In the genomic region with DNA sequence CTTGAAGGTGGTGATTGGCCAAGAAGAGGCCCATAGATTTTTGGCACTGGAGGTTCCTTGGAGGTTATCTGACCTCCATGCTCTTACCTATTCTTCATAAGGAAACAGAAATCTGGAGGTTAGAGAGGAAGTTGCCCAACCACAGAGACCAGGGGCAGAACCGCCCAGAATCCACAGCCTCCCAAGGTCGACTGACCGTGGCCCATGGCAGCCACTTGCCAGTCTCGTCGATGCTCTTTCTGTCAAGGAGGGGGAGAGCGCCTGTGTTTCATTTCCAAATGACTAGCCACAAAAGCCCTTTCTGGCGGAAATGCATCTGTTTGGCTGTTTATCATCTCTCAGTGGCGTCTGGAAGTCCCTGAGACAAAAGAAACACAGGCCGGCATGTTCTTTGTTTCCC, we compare ENCODE assay signal across 11 cellular contexts. TPM values are rescaled to one million over a fixed set of nuclear protein-coding genes. Genes with fewer than 3 reads are reported as not detected.
DNase-seq lines count a peak whose midpoint lies in the region; ATAC-seq and TF ChIP-seq lines count a peak whose summit lies in the region.
"Had no signal": no experiment of that assay in that cellular context is flagged by ENCODE, and none has a peak within 500 bp of the region (broad histone marks: within the 10 kb centered on the region; RNA-seq: fewer than 3 reads in every experiment).

No MANE protein-coding gene starts in this region.

- no peak overlapping the region for H3K9ac ChIP-seq in neuronal stem cell (ENCODE audit: low read depth, low read length, poor library complexity)

- no peak for TF ChIP-seq EP300 in transverse colon (IDR thresholded peaks at IDR 0.05; ENCODE audit: low read depth)

- H3K4me2 ChIP-seq in neuronal stem cell (ENCODE audit: insufficient read depth, low read length, poor library complexity, severe bottlenecking), result no peak overlapping the region

- H2BK15ac ChIP-seq in neuronal stem cell (ENCODE audit: low read length), result no peak overlapping the region

- H3K36me3 ChIP-seq in neuronal stem cell (replicated peaks in 1 of 2; ENCODE audit: control insufficient read depth in 2 of 2, insufficient read depth in 2 of 2, low read length in 2 of 2), result no peaks in the 10 kb centered on the region
- H3K36me3 ChIP-seq in SJCRH30, result no peaks in the 10 kb centered on the region
- H3K36me3 ChIP-seq in transverse colon, result no peaks in the 10 kb centered on the region

- H3K79me1 ChIP-seq in neuronal stem cell (ENCODE audit: low read depth, low read length), result no peaks in the 10 kb centered on the region

- no peak overlapping the region for H2BK120ac ChIP-seq in neuronal stem cell (ENCODE audit: low read depth, low read length)

- peaks cover 3 to 60% (median 25%) of the 10 kb centered on the region in 3 experiments for H3K27me3 ChIP-seq in neuronal stem cell (ENCODE audit: control insufficient read depth in 3 of 3, insufficient read depth in 3 of 3, low read depth in 1 of 3, low read length in 3 of 3)
- peaks cover 10% of the 10 kb centered on the region for H3K27me3 ChIP-seq in SJCRH30
- peaks cover 21% of the 10 kb centered on the region for H3K27me3 ChIP-seq in transverse colon

- H3K18ac ChIP-seq in neuronal stem cell (ENCODE audit: low read length), result no peak overlapping the region

- no peak for TF ChIP-seq POLR2A in NB4 (IDR thresholded peaks at IDR 0.05; ENCODE audit: extremely low read depth, insufficient read length)
- TF ChIP-seq POLR2A in transverse colon (IDR thresholded peaks at IDR 0.05), result no peak

- no peak overlapping the region for H3K27ac ChIP-seq in neuronal stem cell (replicated peaks; ENCODE audit: low read length)
- H3K27ac ChIP-seq in SJCRH30, result no peak overlapping the region
- no peak overlapping the region for H3K27ac ChIP-seq in transverse colon

- H3K14ac ChIP-seq in neuronal stem cell (ENCODE audit: low read length), result no peak overlapping the region

- H3K4me1 ChIP-seq in neuronal stem cell (ENCODE audit: control insufficient read depth in 2 of 2, insufficient read depth in 1 of 2, low read depth in 1 of 2, low read length in 2 of 2) (peaks cover 0 to 3% of the 10 kb centered on the region in 2 donors), SJCRH30 (no peaks in the 10 kb centered on the region), transverse colon (peaks cover 0 to 8% (median 0%) of the 10 kb centered on the region in 4 donors)

- no peak overlapping the region for H2AK5ac ChIP-seq in neuronal stem cell (ENCODE audit: low read depth, low read length)

- no peak overlapping the region for H4K91ac ChIP-seq in neuronal stem cell (ENCODE audit: low read depth, low read length, poor library complexity)

- H2BK12ac ChIP-seq in neuronal stem cell (ENCODE audit: low read length), result no peak overlapping the region

- H3K4me3 ChIP-seq in NB4 (ENCODE audit: low read depth, low read length) (no peak overlapping the region), neuronal stem cell (ENCODE audit: low read length in 2 of 2) (no peak overlapping the region), SJCRH30 (no peak overlapping the region), transverse colon (no peak overlapping the region)

- H3K4ac ChIP-seq in neuronal stem cell (ENCODE audit: low read length), result no peak overlapping the region

- no peak overlapping the region for H3K23ac ChIP-seq in neuronal stem cell (ENCODE audit: low read depth, low read length, poor library complexity)

- in situ Hi-C loops in transverse colon (cut with MboI; ENCODE audit: low pct_ligation_motif_present in 1 of 4, low pct_unique_long_range_greater_than_20kb in 1 of 4, low sequenced_read_pairs in 3 of 4), result loop anchor here in 2 of 4 donors (25.0 kb wide), 1 partner anchor 702 kb away; the partner anchor contains the start of gene CCDC201 (in 2 of the 2)

- TF ChIP-seq CTCF in NB4 (IDR thresholded peaks at IDR 0.05; ENCODE audit: low read depth, low read length) (no peak), transverse colon (IDR thresholded peaks at IDR 0.05) (no peak)

- H2AFZ ChIP-seq in neuronal stem cell (ENCODE audit: low read length), result peak overlapping the region; percentile 51

- H4K8ac ChIP-seq in neuronal stem cell (ENCODE audit: low read depth, low read length), result no peak overlapping the region

- H2BK5ac ChIP-seq in neuronal stem cell (ENCODE audit: low read length), result no peak overlapping the region

- intact Hi-C loops in transverse colon (cut with DNase I; ENCODE audit: low total_unique reads), result loop anchor here (5.0 kb wide), 1 partner anchor 97 kb away; no protein-coding TSS in a partner anchor

- DNase-seq in NB4 (ENCODE audit: low read depth) (peak; percentile 28), neuronal stem cell (ENCODE audit: low spot score) (no peak), SJCRH30 (no peak), transverse colon (no peak), NCI-H526 treated with DMSO at 0.1 percent for 48 hours (lab: John Stamatoyannopoulos, UW) (no peak)
- DNase-seq: activated B cell treated with CpG ODN at 0.5 μM for 24 hours, activated gamma-delta T cell, RPMI8226, trophoblast cell had no signal

- H3K9me3 ChIP-seq in neuronal stem cell (replicated peaks in 1 of 2; ENCODE audit: control insufficient read depth in 2 of 2, insufficient read depth in 1 of 2, low read depth in 1 of 2, low read length in 2 of 2), result peaks cover 0 to 4% of the 10 kb centered on the region in 2 donors
- no peaks in the 10 kb centered on the region for H3K9me3 ChIP-seq in SJCRH30 (replicated peaks)
- no peaks in the 10 kb centered on the region for H3K9me3 ChIP-seq in transverse colon

- WGBS in neuronal stem cell (ENCODE audit: extremely low coverage in 2 of 2, insufficient read length in 2 of 2, insufficient replicate concordance in 1 of 2), 2 donors, result no CpG with 5 or more reads among the region's 9 CpGs
- WGBS in transverse colon (ENCODE audit: low coverage in 1 of 2), 2 donors, result 53% methylated on average over 9 of the region's 9 CpGs; no CpG with 5 or more reads in 1 of the 2 donors

- peak; percentile 72 for ATAC-seq in GM18511 (IDR thresholded peaks at IDR 0.05; ENCODE audit: unreplicated experiment)
- ATAC-seq in GM21423 (IDR thresholded peaks at IDR 0.05; ENCODE audit: unreplicated experiment), result peak; percentile 56

RNA-seq across cellular contexts. Expression of gene RAMP3, which starts 2.8 kb away (rescaled TPM):
- 0.15 TPM for polyA plus RNA-seq in neuronal stem cell (2013, experiment 1 of 2)
- polyA plus RNA-seq in neuronal stem cell (2013, experiment 2 of 2), result 0.18 TPM
- not detected in 2 replicates for total RNA-seq in SJCRH30 (2014; rRNA removed; shearing (Covaris generic))
- total RNA-seq in transverse colon, result 10 to 100 TPM in 3 of 4 donors, 1 to 10 TPM in 1; 6.4 to 25.1 (median 15.2) TPM
- total RNA-seq: activated B cell treated with CpG ODN at 0.5 μM for 24 hours had no signal

RNA-seq across cellular contexts. Expression of gene TBRG4, which starts 48.9 kb away (rescaled TPM):
- polyA plus RNA-seq in neuronal stem cell (2013, experiment 1 of 2), result 46.9 TPM
- polyA plus RNA-seq in neuronal stem cell (2013, experiment 2 of 2), result 46.7 TPM
- total RNA-seq in SJCRH30 (2014; rRNA removed; shearing (Covaris generic)), result 117 and 137 TPM in 2 replicates
- total RNA-seq in transverse colon, result 100 to 1,000 TPM in 3 of 4 donors, 10 to 100 TPM in 1; 83.4 to 140 (median 105) TPM
